ENCODE assay signal across 32 cellular contexts in genomic region chr9:136419092-136419420, GRCh38. TPM values are rescaled to one million over a fixed set of nuclear protein-coding genes. Genes with fewer than 3 reads are reported as not detected.
"Had no signal": no experiment of that assay in that cellular context is flagged by ENCODE, and none has a peak within 500 bp of the region (broad histone marks: within the 10 kb centered on the region; RNA-seq: fewer than 3 reads in every experiment).

No MANE protein-coding gene starts in this region.

- H3K4me1 ChIP-seq: ascending aorta, SJSA1 had no signal

- H3K27ac Mint-ChIP-seq: activated CD4-positive, alpha-beta T cell treated with anti-CD3 and anti-CD28 coated beads, Interleukin-2, amount 10 ng/mL, durations not matched to agents 24 days and 14 days; activated CD8-positive, alpha-beta T cell treated with anti-CD3 and anti-CD28 coated beads for 36 hours; activated naive CD8-positive, alpha-beta T cell treated with anti-CD3 and anti-CD28 coated beads, Interleukin-2, amount 10 ng/mL, durations not matched to agents 7 days and 5 days; activated T-cell treated with anti-CD3 and anti-CD28 coated beads, Interleukin-2, amount 50 U/mL, for 72 hours; activated T-helper 17 cell treated with anti-CD3 and anti-CD28 coated beads, Interleukin-2, amount 50 U/mL, for 72 hours; T-helper 1 cell treated with Interleukin-12 subunit alpha and Interleukin-12 subunit beta and Interleukin-4 antibody, amounts not matched to agents 30 μg/mL and 1 μg/mL, for 36 hours had no signal

- H3K9me3 Mint-ChIP-seq: activated CD4-positive, alpha-beta T cell treated with anti-CD3 and anti-CD28 coated beads, Interleukin-2, amount 10 ng/mL, durations not matched to agents 24 days and 14 days; activated CD8-positive, alpha-beta T cell treated with anti-CD3 and anti-CD28 coated beads for 36 hours; activated naive CD4-positive, alpha-beta T cell treated with anti-CD3 and anti-CD28 coated beads, Interleukin-2, amount 50 U/mL, for 24 hours; activated naive CD8-positive, alpha-beta T cell treated with anti-CD3 and anti-CD28 coated beads, Interleukin-2, amount 10 ng/mL, durations not matched to agents 7 days and 5 days; activated T-cell treated with anti-CD3 and anti-CD28 coated beads, Interleukin-2, amount 50 U/mL, for 72 hours; activated T-helper 17 cell treated with anti-CD3 and anti-CD28 coated beads, Interleukin-2, amount 50 U/mL, for 72 hours; central memory CD8-positive, alpha-beta T cell; T-helper 1 cell treated with Interleukin-12 subunit alpha and Interleukin-12 subunit beta and Interleukin-4 antibody, amounts not matched to agents 30 μg/mL and 1 μg/mL, for 36 hours; T-helper 2 cell treated with Interferon-gamma antibody and Interleukin-4, amounts not matched to agents 5 μg/mL and 100 μg/mL, for 36 hours had no signal

- H3K4me3 ChIP-seq: ascending aorta, cardiac muscle cell, MG63, SJSA1 had no signal

- H3K27me3 Mint-ChIP-seq: activated CD4-positive, alpha-beta T cell treated with anti-CD3 and anti-CD28 coated beads, Interleukin-2, amount 10 ng/mL, durations not matched to agents 24 days and 14 days; activated CD8-positive, alpha-beta T cell treated with anti-CD3 and anti-CD28 coated beads for 36 hours; activated naive CD4-positive, alpha-beta T cell treated with anti-CD3 and anti-CD28 coated beads, Interleukin-2, amount 50 U/mL, for 24 hours; activated naive CD8-positive, alpha-beta T cell treated with anti-CD3 and anti-CD28 coated beads, Interleukin-2, amount 10 ng/mL, durations not matched to agents 7 days and 5 days; activated T-helper 17 cell treated with anti-CD3 and anti-CD28 coated beads, Interleukin-2, amount 50 U/mL, for 72 hours; central memory CD8-positive, alpha-beta T cell had no signal

- FAIRE-seq: TTC549 had no signal

- H3K4me1 Mint-ChIP-seq: activated CD4-positive, alpha-beta T cell treated with anti-CD3 and anti-CD28 coated beads, Interleukin-2, amount 10 ng/mL, durations not matched to agents 24 days and 14 days; activated naive CD4-positive, alpha-beta T cell treated with anti-CD3 and anti-CD28 coated beads, Interleukin-2, amount 50 U/mL, for 24 hours; activated naive CD8-positive, alpha-beta T cell treated with anti-CD3 and anti-CD28 coated beads, Interleukin-2, amount 10 ng/mL, durations not matched to agents 7 days and 5 days; activated T-helper 17 cell treated with anti-CD3 and anti-CD28 coated beads, Interleukin-2, amount 50 U/mL, for 72 hours; central memory CD8-positive, alpha-beta T cell had no signal

- H3K9ac ChIP-seq: SK-N-SH had no signal

- H3K4me3 Mint-ChIP-seq: activated CD4-positive, alpha-beta T cell treated with anti-CD3 and anti-CD28 coated beads, Interleukin-2, amount 10 ng/mL, durations not matched to agents 24 days and 14 days; activated CD8-positive, alpha-beta T cell treated with anti-CD3 and anti-CD28 coated beads for 36 hours; activated naive CD4-positive, alpha-beta T cell treated with anti-CD3 and anti-CD28 coated beads, Interleukin-2, amount 50 U/mL, for 24 hours; activated naive CD8-positive, alpha-beta T cell treated with anti-CD3 and anti-CD28 coated beads, Interleukin-2, amount 10 ng/mL, durations not matched to agents 7 days and 5 days; activated T-cell treated with anti-CD3 and anti-CD28 coated beads, Interleukin-2, amount 50 U/mL, for 72 hours; activated T-helper 17 cell treated with anti-CD3 and anti-CD28 coated beads, Interleukin-2, amount 50 U/mL, for 72 hours; central memory CD8-positive, alpha-beta T cell; T-helper 1 cell treated with Interleukin-12 subunit alpha and Interleukin-12 subunit beta and Interleukin-4 antibody, amounts not matched to agents 30 μg/mL and 1 μg/mL, for 36 hours; T-helper 2 cell treated with Interferon-gamma antibody and Interleukin-4, amounts not matched to agents 5 μg/mL and 100 μg/mL, for 36 hours had no signal

- ATAC-seq: activated CD8-positive, alpha-beta T cell treated with anti-CD3 and anti-CD28 coated beads for 36 hours; activated T-cell treated with anti-CD3 and anti-CD28 coated beads, Interleukin-2, amount 50 U/mL, for 72 hours; activated T-helper 17 cell treated with anti-CD3 and anti-CD28 coated beads, Interleukin-2, amount 50 U/mL, for 72 hours; Panc1 had no signal

- H3K27ac ChIP-seq: ascending aorta, cardiac muscle cell, SJSA1 had no signal

- H3K9me3 ChIP-seq: ascending aorta, MG63, SJSA1, SK-N-SH had no signal

- DNase-seq: activated CD4-positive, alpha-beta T cell treated with anti-CD3 and anti-CD28 coated beads, Interleukin-2, amount 10 ng/mL, durations not matched to agents 24 days and 14 days; activated CD4-positive, alpha-beta T cell treated with anti-CD3 and anti-CD28 coated beads, Interleukin-2, amount 50 U/mL, for 4 hours; activated CD8-positive, alpha-beta T cell treated with anti-CD3 and anti-CD28 coated beads for 36 hours; activated effector memory CD4-positive, alpha-beta T cell treated with anti-CD3 and anti-CD28 coated beads, Interleukin-2, amount 50 U/mL, for 16 hours; activated naive CD4-positive, alpha-beta T cell treated with Interleukin-2 at 50 U/mL for 16 hours; activated naive CD8-positive, alpha-beta T cell treated with anti-CD3 and anti-CD28 coated beads, Interleukin-2, amount 10 ng/mL, durations not matched to agents 7 days and 5 days; activated T-cell treated with anti-CD3 and anti-CD28 coated beads, Interleukin-2, amount 50 U/mL, for 1 hour; activated T-cell treated with anti-CD3 and anti-CD28 coated beads, Interleukin-2, amount 50 U/mL, for 72 hours; amygdala; Kasumi-1; MG63; NCI-H1048; NCI-H1105 treated with DMSO at 0.1 percent for 48 hours; NCI-H1436; NCI-H1694; NCI-H1930; NCI-H2081 treated with DMSO at 0.1 percent for 48 hours; NCI-H345; NCI-H524 treated with DMSO at 0.1 percent for 48 hours; SHP77 treated with DMSO at 0.1 percent for 48 hours; SK-N-SH had no signal

RNA-seq across cellular contexts. Expression of gene CARD9, which starts 45.6 kb away (rescaled TPM):
- total RNA-seq: RPMI7951 had no signal
